In genomic region chr19:52473655-52474350, GRCh38 we compare ENCODE assay signal across 20 cellular contexts. TPM values are rescaled to one million over a fixed set of nuclear protein-coding genes. Genes with fewer than 3 reads are reported as not detected.
DNase-seq lines count a peak whose midpoint lies in the region; ATAC-seq and TF ChIP-seq lines count a peak whose summit lies in the region.
"Had no signal": no experiment of that assay in that cellular context is flagged by ENCODE, and none has a peak within 500 bp of the region (broad histone marks: within the 10 kb centered on the region; RNA-seq: fewer than 3 reads in every experiment).

No MANE protein-coding gene starts in this region.

- DNase-seq in NCI-H1436 (lab: John Stamatoyannopoulos, UW) (peak; percentile 1), NCI-H1436 treated with DMSO at 0.1 percent for 48 hours (lab: John Stamatoyannopoulos, UW) (no peak), PC-3 (peak; percentile 7), middle frontal gyrus (ENCODE audit: extremely low spot score, low spot score) (no peak), anterior cingulate cortex (lab: John Stamatoyannopoulos, UW) (no peak)
- DNase-seq: EL, Karpas-422, MM.1S, NCI-H1930, NCI-H2171 treated with DMSO at 0.1 percent for 48 hours, NCI-H446 treated with DMSO at 0.1 percent for 48 hours, NCI-H774, Right ventricle myocardium superior, SK-N-SH, T-helper 1 cell had no signal

- H3K27ac ChIP-seq in HEK293 (ENCODE audit: extremely low read depth, low read depth, low read length) (no peak overlapping the region), PC-3 (ENCODE audit: low read length) (no peak overlapping the region), iPS-20b (ENCODE audit: low read length) (no peak overlapping the region)
- H3K27ac ChIP-seq: BLaER1 treated with 17β-estradiol and CSF1 and Interleukin-3, amounts not matched to agents 10 nM and 100 nM had no signal

- no peaks in the 10 kb centered on the region for H3K9me2 ChIP-seq in PC-3 (replicated peaks; ENCODE audit: low read length)
- H3K9me2 ChIP-seq: SK-N-SH had no signal

- no peak for TF ChIP-seq CTCF in HEK293 (tag by site-specific recombination; IDR thresholded peaks at IDR 0.05)
- TF ChIP-seq CTCF in PC-3 (conservative IDR thresholded peaks at IDR 0.05; ENCODE audit: low read depth, low read length): no peak

- POLR2A ChIA-PET in HEK293 (lab: Yijun Ruan, JAX) (no interaction called here), PC-3 (lab: Charles Lee; ENCODE audit: unreplicated experiment) (no interaction called here)

- no peak overlapping the region for H3K4me3 ChIP-seq in HEK293 (ENCODE audit: low read depth, low read length)
- no peak overlapping the region for H3K4me3 ChIP-seq in PC-3 (ENCODE audit: low read length)
- H3K4me3 ChIP-seq in iPS-20b (ENCODE audit: low read length): peak overlapping the region; percentile 6; the same call in 1 of the 2 replicates
- H3K4me3 ChIP-seq: BLaER1 treated with 17β-estradiol and CSF1 and Interleukin-3, amounts not matched to agents 10 nM and 100 nM had no signal

- H4K20me1 ChIP-seq in PC-3 (ENCODE audit: low read length): no peaks in the 10 kb centered on the region
- H4K20me1 ChIP-seq: BLaER1 treated with 17β-estradiol and CSF1 and Interleukin-3, amounts not matched to agents 10 nM and 100 nM had no signal

- H2AFZ ChIP-seq in PC-3 (ENCODE audit: low read length): no peak overlapping the region

- no peaks in the 10 kb centered on the region for H3K36me3 ChIP-seq in HEK293 (ENCODE audit: control insufficient read depth in 2 of 2, insufficient read depth in 1 of 2, low read length in 2 of 2)
- peaks cover 10% of the 10 kb centered on the region; the same call in 1 of the 2 replicates for H3K36me3 ChIP-seq in PC-3 (ENCODE audit: low read depth, low read length)
- H3K36me3 ChIP-seq in iPS-20b (ENCODE audit: insufficient read depth, low read depth, low read length): no peaks in the 10 kb centered on the region

- no peak overlapping the region for H3K9ac ChIP-seq in PC-3 (ENCODE audit: low read length)
- no peak overlapping the region for H3K9ac ChIP-seq in iPS-20b (ENCODE audit: low read depth, low read length)
- H3K9ac ChIP-seq: BLaER1 treated with 17β-estradiol and CSF1 and Interleukin-3, amounts not matched to agents 10 nM and 100 nM; SK-N-SH had no signal

- H3K9me3 ChIP-seq in HEK293 (ENCODE audit: control insufficient read depth, insufficient read depth, low read depth, low read length): no peaks in the 10 kb centered on the region; the same call in none of the 2 replicates
- H3K9me3 ChIP-seq in PC-3 (ENCODE audit: low read length): peaks cover 85% of the 10 kb centered on the region
- H3K9me3 ChIP-seq in iPS-20b (ENCODE audit: insufficient read depth, low read depth, low read length): peaks cover 98% of the 10 kb centered on the region

- no peak overlapping the region for H3K4me2 ChIP-seq in PC-3 (ENCODE audit: low read length)
- H3K4me2 ChIP-seq: BLaER1 treated with 17β-estradiol and CSF1 and Interleukin-3, amounts not matched to agents 10 nM and 100 nM; SK-N-SH had no signal

- H3F3A ChIP-seq in PC-3 (ENCODE audit: low read length, unreplicated experiment): no peaks in the 10 kb centered on the region

- no peak for ATAC-seq in PC-3
- no peak for ATAC-seq in GM21723 (IDR thresholded peaks at IDR 0.05; ENCODE audit: unreplicated experiment)

- H3K4me1 ChIP-seq in HEK293 (ENCODE audit: control insufficient read depth, insufficient read depth, low read length) (no peaks in the 10 kb centered on the region), PC-3 (ENCODE audit: insufficient read depth, low read length) (no peaks in the 10 kb centered on the region), iPS-20b (ENCODE audit: insufficient read depth, low read length) (no peaks in the 10 kb centered on the region)
- H3K4me1 ChIP-seq: BLaER1 treated with 17β-estradiol and CSF1 and Interleukin-3, amounts not matched to agents 10 nM and 100 nM had no signal

- CTCF ChIA-PET in HEK293 (lab: Yijun Ruan, JAX) (no interaction called here), PC-3 (lab: Charles Lee) (no interaction called here)

- BruUV-seq in PC-3 (replicated peaks; lab: Mats Ljungman, UMichigan): no TSS peak

- intact Hi-C loops in PC-3 (cut with micrococcal nuclease): no loop called here

- no peaks in the 10 kb centered on the region for H3K79me2 ChIP-seq in PC-3 (ENCODE audit: low read length)

- no peaks in the 10 kb centered on the region for H3K27me3 ChIP-seq in PC-3 (ENCODE audit: low read length)
- H3K27me3 ChIP-seq in iPS-20b (ENCODE audit: insufficient read depth, low read length): no peaks in the 10 kb centered on the region
- H3K27me3 ChIP-seq: BLaER1 treated with 17β-estradiol and CSF1 and Interleukin-3, amounts not matched to agents 10 nM and 100 nM had no signal

TF ChIP-seq in HEK293, 187 proteins besides CTCF, POLR2A, EP300 and RAD21:
- no peak for TF ChIP-seq ZNF621 (tag by site-specific recombination; IDR thresholded peaks at IDR 0.05)
- TF ChIP-seq ZNF37A (tag by site-specific recombination; IDR thresholded peaks at IDR 0.05): no peak
- peak; percentile 87; the same call in 1 of the 2 replicates for TF ChIP-seq TRIM28 (IDR thresholded peaks at IDR 0.05; ENCODE audit: borderline replicate concordance, low read length)
- TF ChIP-seq SETDB1 (IDR thresholded peaks at IDR 0.05; ENCODE audit: insufficient read length, low read length): peak; percentile 95
- TF ChIP-seq RBAK (tag by site-specific recombination; IDR thresholded peaks at IDR 0.05): no peak
- TF ChIP-seq ZNF274 (IDR thresholded peaks at IDR 0.05; ENCODE audit: low read length): peak; percentile 85
- peak; percentile 84; the same call in 1 of the 2 replicates for TF ChIP-seq ZNF274 (tag by site-specific recombination; IDR thresholded peaks at IDR 0.05; ENCODE audit: borderline replicate concordance)
TF ChIP-seq in HEK293: peak in this region for 3.

RNA-seq across cellular contexts. Expression of gene ZNF578, which starts 20.4 kb away (rescaled TPM):
- not detected in 2 replicates for total RNA-seq in PC-3 (2014; rRNA removed)
- total RNA-seq: A172 had no signal

RNA-seq across cellular contexts. Expression of gene ZNF534, which starts 44.9 kb away (rescaled TPM):
- total RNA-seq in PC-3 (2014; rRNA removed): not detected in 2 replicates
- total RNA-seq: A172 had no signal

RNA-seq across cellular contexts. Expression of gene ZNF808, which starts 53.7 kb away (rescaled TPM):
- total RNA-seq in PC-3 (2014; rRNA removed): 9.4 and 14.3 TPM in 2 replicates

Comparison
In these comparisons a context has a peak if more than half of its experiments do, and no peak if none do; other contexts are left out.
1. DNase-seq: peak in NCI-H1436 (single experiment) and PC-3 (single experiment); none in NCI-H1436 treated with DMSO at 0.1 percent for 48 hours (single experiment), middle frontal gyrus (single experiment) and anterior cingulate cortex (0 of 58).